27 cellular contexts compared by ENCODE assay signal in the genomic region with DNA sequence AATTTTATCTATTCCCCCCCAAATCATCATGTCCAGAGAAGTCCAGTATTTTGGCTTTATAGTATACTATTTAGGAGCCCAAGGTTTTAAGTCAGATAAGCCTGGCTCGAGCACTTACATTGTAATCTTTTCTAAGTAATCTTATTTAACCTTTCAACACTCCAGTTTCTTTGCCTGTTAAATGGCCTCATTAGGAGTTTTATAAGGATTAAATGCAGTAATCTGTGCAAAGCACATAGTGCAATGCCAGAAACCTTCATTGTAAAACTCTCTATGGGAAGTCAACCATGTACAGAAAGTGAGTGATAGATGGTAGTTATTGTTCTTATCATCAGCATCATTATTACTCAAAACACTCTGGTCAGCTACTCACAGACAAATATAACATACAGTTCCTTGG.
"Had no signal": no experiment of that assay in that cellular context is flagged by ENCODE, and none has a peak within 500 bp of the region (broad histone marks: within the 10 kb centered on the region; RNA-seq: fewer than 3 reads in every experiment).

No MANE protein-coding gene starts in this region.

- H3K9me3 ChIP-seq: ascending aorta had no signal

- H3K4me1 Mint-ChIP-seq: activated CD4-positive, alpha-beta T cell treated with anti-CD3 and anti-CD28 coated beads, Interleukin-2, amount 10 ng/mL, durations not matched to agents 24 days and 14 days; activated naive CD4-positive, alpha-beta T cell treated with anti-CD3 and anti-CD28 coated beads, Interleukin-2, amount 50 U/mL, for 24 hours; activated naive CD8-positive, alpha-beta T cell treated with anti-CD3 and anti-CD28 coated beads, Interleukin-2, amount 10 ng/mL, durations not matched to agents 7 days and 5 days; central memory CD8-positive, alpha-beta T cell had no signal

- H3K27ac ChIP-seq: ascending aorta, cardiac muscle cell, coronary artery, PC-9, RWPE1 had no signal

- H3K36me3 ChIP-seq: ascending aorta, cardiac muscle cell had no signal

- H3K4me3 Mint-ChIP-seq: activated CD4-positive, alpha-beta T cell treated with anti-CD3 and anti-CD28 coated beads, Interleukin-2, amount 10 ng/mL, durations not matched to agents 24 days and 14 days; activated CD8-positive, alpha-beta T cell treated with anti-CD3 and anti-CD28 coated beads for 36 hours; activated naive CD4-positive, alpha-beta T cell treated with anti-CD3 and anti-CD28 coated beads, Interleukin-2, amount 50 U/mL, for 24 hours; activated naive CD8-positive, alpha-beta T cell treated with anti-CD3 and anti-CD28 coated beads, Interleukin-2, amount 10 ng/mL, durations not matched to agents 7 days and 5 days; central memory CD8-positive, alpha-beta T cell had no signal

- H2AFZ ChIP-seq: PC-9 had no signal

- H3K4me1 ChIP-seq: ascending aorta had no signal

- DNase-seq: activated CD4-positive, alpha-beta T cell treated with anti-CD3 and anti-CD28 coated beads, Interleukin-2, amount 10 ng/mL, durations not matched to agents 24 days and 14 days; activated CD4-positive, alpha-beta T cell treated with anti-CD3 and anti-CD28 coated beads, Interleukin-2, amount 50 U/mL, for 4 hours; activated CD8-positive, alpha-beta T cell treated with anti-CD3 and anti-CD28 coated beads for 36 hours; activated gamma-delta T cell; activated naive CD4-positive, alpha-beta T cell treated with Interleukin-2 at 50 U/mL for 16 hours; activated naive CD8-positive, alpha-beta T cell treated with anti-CD3 and anti-CD28 coated beads, Interleukin-2, amount 10 ng/mL, durations not matched to agents 7 days and 5 days; activated T-cell treated with anti-CD3 and anti-CD28 coated beads, Interleukin-2, amount 50 U/mL, for 1 hour; amygdala; KG1; NCI-H1105; NCI-H1417 treated with DMSO at 0.1 percent for 48 hours; NCI-H1930; NCI-H2081 treated with DMSO at 0.1 percent for 48 hours; NCI-H226; NCI-H446 treated with DMSO at 0.1 percent for 48 hours; NCI-H526 treated with DMSO at 0.1 percent for 48 hours; NK-92 treated with Interleukin-12 subunit alpha and Interleukin-12 subunit beta, amount 100 ng/mL, for 24 hours; PC-9; SIG-M5; T1000 had no signal

- H3K27me3 ChIP-seq: ascending aorta, cardiac muscle cell had no signal

- H3K4me3 ChIP-seq: ascending aorta, cardiac muscle cell, coronary artery, PC-9 had no signal

- H3K27me3 Mint-ChIP-seq: activated CD4-positive, alpha-beta T cell treated with anti-CD3 and anti-CD28 coated beads, Interleukin-2, amount 10 ng/mL, durations not matched to agents 24 days and 14 days; activated CD8-positive, alpha-beta T cell treated with anti-CD3 and anti-CD28 coated beads for 36 hours; activated naive CD4-positive, alpha-beta T cell treated with anti-CD3 and anti-CD28 coated beads, Interleukin-2, amount 50 U/mL, for 24 hours; activated naive CD8-positive, alpha-beta T cell treated with anti-CD3 and anti-CD28 coated beads, Interleukin-2, amount 10 ng/mL, durations not matched to agents 7 days and 5 days; central memory CD8-positive, alpha-beta T cell had no signal

- H3K4me2 ChIP-seq: PC-9 had no signal

- H3K36me3 Mint-ChIP-seq: activated naive CD4-positive, alpha-beta T cell treated with anti-CD3 and anti-CD28 coated beads, Interleukin-2, amount 50 U/mL, for 24 hours; activated naive CD8-positive, alpha-beta T cell treated with anti-CD3 and anti-CD28 coated beads, Interleukin-2, amount 10 ng/mL, durations not matched to agents 7 days and 5 days had no signal

- H3K27ac Mint-ChIP-seq: activated CD4-positive, alpha-beta T cell treated with anti-CD3 and anti-CD28 coated beads, Interleukin-2, amount 10 ng/mL, durations not matched to agents 24 days and 14 days; activated CD8-positive, alpha-beta T cell treated with anti-CD3 and anti-CD28 coated beads for 36 hours; activated naive CD4-positive, alpha-beta T cell treated with anti-CD3 and anti-CD28 coated beads, Interleukin-2, amount 50 U/mL, for 24 hours; activated naive CD8-positive, alpha-beta T cell treated with anti-CD3 and anti-CD28 coated beads, Interleukin-2, amount 10 ng/mL, durations not matched to agents 7 days and 5 days; activated T-helper 2 cell treated with anti-CD3 and anti-CD28 coated beads, Interferon-gamma antibody, Interleukin-2, Interleukin-4, amounts not matched to agents 10 μg/mL and 5 μg/mL and 100 μg/mL, durations not matched to agents 14 hours and 24 hours and 36 hours had no signal
